Comparison of ENCODE assay signal across 11 cellular contexts in genomic region chr5:34570721-34571379, GRCh38.
A peak's percentile ranks its signal among the peaks of the same experiment; 100 is the strongest.
DNase-seq lines count a peak whose midpoint lies in the region; ATAC-seq and TF ChIP-seq lines count a peak whose summit lies in the region.
"Had no signal": no experiment of that assay in that cellular context is flagged by ENCODE, and none has a peak within 500 bp of the region (broad histone marks: within the 10 kb centered on the region; RNA-seq: fewer than 3 reads in every experiment).

No MANE protein-coding gene starts in this region.

- H3K18ac ChIP-seq in neuronal stem cell (ENCODE audit: low read length): no peak overlapping the region

- H3K4me1 ChIP-seq in BLaER1: peaks cover 16% of the 10 kb centered on the region
- H3K4me1 ChIP-seq in PC-3 (ENCODE audit: insufficient read depth, low read length): no peaks in the 10 kb centered on the region
- H3K4me1 ChIP-seq in neuronal stem cell (ENCODE audit: control insufficient read depth in 2 of 2, insufficient read depth in 1 of 2, low read depth in 1 of 2, low read length in 2 of 2): peaks cover 0 to 2% of the 10 kb centered on the region in 2 donors
- H3K4me1 ChIP-seq in Peyer's patch: no peaks in the 10 kb centered on the region

- no CpG with 5 or more reads among the region's 4 CpGs for WGBS in neuronal stem cell (ENCODE audit: extremely low coverage in 2 of 2, insufficient read length in 2 of 2, insufficient replicate concordance in 1 of 2), 2 donors

- no peak overlapping the region for H3K4me3 ChIP-seq in BLaER1
- H3K4me3 ChIP-seq in PC-3 (ENCODE audit: low read length): no peak overlapping the region
- H3K4me3 ChIP-seq in neuronal stem cell (ENCODE audit: low read length in 2 of 2): no peak overlapping the region
- H3K4me3 ChIP-seq in Peyer's patch: no peak overlapping the region

- H3K9ac ChIP-seq in BLaER1 (no peak overlapping the region), PC-3 (ENCODE audit: low read length) (no peak overlapping the region), neuronal stem cell (ENCODE audit: low read depth, low read length, poor library complexity) (no peak overlapping the region)

- H3F3A ChIP-seq in PC-3 (ENCODE audit: low read length, unreplicated experiment): no peaks in the 10 kb centered on the region

- DNase-seq in PC-3 (no peak), epithelial cell of prostate (ENCODE audit: low read depth, low spot score) (no peak), neuronal stem cell (ENCODE audit: low spot score) (no peak), Peyer's patch (no peak), SKM-1 treated with dmso at 0.1 percent for 144 hours (lab: John Stamatoyannopoulos, UW; ENCODE audit: unreplicated experiment) (no peak), activated gamma-delta T cell (lab: John Stamatoyannopoulos, UW) (no peak)
- DNase-seq in effector CD8-positive, alpha-beta T cell (lab: John Stamatoyannopoulos, UW): no peak
- DNase-seq: NCI-H1105, Right ventricle myocardium superior had no signal

- H4K20me1 ChIP-seq in BLaER1 (no peaks in the 10 kb centered on the region), PC-3 (ENCODE audit: low read length) (no peaks in the 10 kb centered on the region)

- no peak overlapping the region for H3K14ac ChIP-seq in neuronal stem cell (ENCODE audit: low read length)

- H3K9me2 ChIP-seq in PC-3 (replicated peaks; ENCODE audit: low read length): no peaks in the 10 kb centered on the region

- no peak for TF ChIP-seq POLR2A in Peyer's patch (IDR thresholded peaks at IDR 0.05)

- H3K9me3 ChIP-seq in BLaER1: no peaks in the 10 kb centered on the region
- H3K9me3 ChIP-seq in PC-3 (ENCODE audit: low read length): no peaks in the 10 kb centered on the region
- peaks cover 0 to 2% of the 10 kb centered on the region in 2 donors for H3K9me3 ChIP-seq in neuronal stem cell (replicated peaks in 1 of 2; ENCODE audit: control insufficient read depth in 2 of 2, insufficient read depth in 1 of 2, low read depth in 1 of 2, low read length in 2 of 2)
- H3K9me3 ChIP-seq in Peyer's patch: no peaks in the 10 kb centered on the region

- BruUV-seq in PC-3 (replicated peaks; lab: Mats Ljungman, UMichigan): no TSS peak

- intact Hi-C loops in PC-3 (cut with micrococcal nuclease): no loop called here

- no peak overlapping the region for H2BK5ac ChIP-seq in neuronal stem cell (ENCODE audit: low read length)

- no peak overlapping the region for H4K8ac ChIP-seq in neuronal stem cell (ENCODE audit: low read depth, low read length)

- no peak for TF ChIP-seq CTCF in PC-3 (conservative IDR thresholded peaks at IDR 0.05; ENCODE audit: low read depth, low read length)
- no peak for TF ChIP-seq CTCF in Peyer's patch (IDR thresholded peaks at IDR 0.05)

- no peaks in the 10 kb centered on the region for H3K79me1 ChIP-seq in neuronal stem cell (ENCODE audit: low read depth, low read length)

- no peak overlapping the region for H2BK120ac ChIP-seq in neuronal stem cell (ENCODE audit: low read depth, low read length)

- no peak overlapping the region for H3K4ac ChIP-seq in neuronal stem cell (ENCODE audit: low read length)

- H3K23ac ChIP-seq in neuronal stem cell (ENCODE audit: low read depth, low read length, poor library complexity): no peak overlapping the region

- H3K4me2 ChIP-seq in BLaER1 (peak overlapping the region; percentile 10; the same call in 1 of the 2 replicates), PC-3 (ENCODE audit: low read length) (no peak overlapping the region), neuronal stem cell (ENCODE audit: insufficient read depth, low read length, poor library complexity, severe bottlenecking) (no peak overlapping the region)

- H3K27me3 ChIP-seq in BLaER1 (no peaks in the 10 kb centered on the region), PC-3 (ENCODE audit: low read length) (no peaks in the 10 kb centered on the region), neuronal stem cell (ENCODE audit: control insufficient read depth in 3 of 3, insufficient read depth in 3 of 3, low read depth in 1 of 3, low read length in 3 of 3) (no peaks in the 10 kb centered on the region), Peyer's patch (no peaks in the 10 kb centered on the region)

- POLR2A ChIA-PET in PC-3 (lab: Charles Lee; ENCODE audit: unreplicated experiment): interaction anchor here (0.6 kb wide), 1 partner anchor 1283 kb away, joined by 4 read pairs; no protein-coding TSS in a partner anchor

- CTCF ChIA-PET in PC-3 (lab: Charles Lee): no interaction called here

- ATAC-seq in PC-3: no peak

- H2AK5ac ChIP-seq in neuronal stem cell (ENCODE audit: low read depth, low read length): no peak overlapping the region

- H3K36me3 ChIP-seq in BLaER1: no peaks in the 10 kb centered on the region
- H3K36me3 ChIP-seq in PC-3 (ENCODE audit: low read depth, low read length): no peaks in the 10 kb centered on the region
- H3K36me3 ChIP-seq in neuronal stem cell (replicated peaks in 1 of 2; ENCODE audit: control insufficient read depth in 2 of 2, insufficient read depth in 2 of 2, low read length in 2 of 2): no peaks in the 10 kb centered on the region
- H3K36me3 ChIP-seq in Peyer's patch: no peaks in the 10 kb centered on the region

- no peak overlapping the region for H2BK12ac ChIP-seq in neuronal stem cell (ENCODE audit: low read length)

- H2BK15ac ChIP-seq in neuronal stem cell (ENCODE audit: low read length): no peak overlapping the region

- H4K91ac ChIP-seq in neuronal stem cell (ENCODE audit: low read depth, low read length, poor library complexity): no peak overlapping the region

- H3K27ac ChIP-seq in BLaER1: 0 out of 2 replicates have a peak overlapping the region, but pooled peaks have one; percentile 13
- H3K27ac ChIP-seq in PC-3 (ENCODE audit: low read length): no peak overlapping the region
- peak overlapping the region; percentile 74 for H3K27ac ChIP-seq in epithelial cell of prostate
- no peak overlapping the region for H3K27ac ChIP-seq in neuronal stem cell (replicated peaks; ENCODE audit: low read length)
- no peak overlapping the region for H3K27ac ChIP-seq in Peyer's patch
- H3K27ac ChIP-seq: VCaP had no signal

- H3K79me2 ChIP-seq in PC-3 (ENCODE audit: low read length): no peaks in the 10 kb centered on the region

- H2AFZ ChIP-seq in PC-3 (ENCODE audit: low read length): 0 out of 2 replicates have a peak overlapping the region, but pooled peaks have one; percentile 26
- peak overlapping the region; percentile 31 for H2AFZ ChIP-seq in neuronal stem cell (ENCODE audit: low read length)

Comparison
In these comparisons a context has a peak if more than half of its experiments do, and no peak if none do; other contexts are left out.
1. H3K27ac ChIP-seq: peak in BLaER1 (single experiment) and epithelial cell of prostate (single experiment); none in PC-3 (single experiment), neuronal stem cell (single experiment) and Peyer's patch (0 of 4).